ENCODE assay signal across 22 cellular contexts in the genomic region with DNA sequence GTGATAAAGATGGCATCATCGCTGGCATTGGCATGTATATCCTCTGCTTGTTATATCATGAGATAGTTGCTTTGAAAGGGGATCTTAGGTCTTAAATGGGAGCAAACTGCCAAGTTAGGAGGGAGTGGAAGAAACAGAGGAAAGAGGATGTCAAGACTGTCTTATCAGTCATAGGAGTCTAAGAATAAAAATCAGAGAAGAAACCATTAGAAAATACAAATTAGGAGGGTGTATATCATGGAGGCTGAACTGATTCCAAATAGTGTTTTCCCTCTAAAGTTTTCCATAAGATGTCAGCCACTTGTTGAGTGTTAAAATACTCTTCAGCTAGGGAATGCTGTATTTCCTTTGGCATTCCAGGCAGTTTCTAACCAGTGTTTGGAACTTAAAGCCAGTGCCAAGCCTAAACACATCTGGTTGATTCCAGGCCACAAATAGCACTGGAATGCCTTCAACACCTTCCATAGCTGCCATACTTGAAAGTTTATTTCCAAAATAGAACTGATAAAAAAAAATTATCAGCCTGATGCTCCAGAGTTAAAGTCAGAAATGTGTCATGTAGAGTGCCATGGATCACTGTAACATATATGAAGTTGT.
A peak's percentile ranks its signal among the peaks of the same experiment; 100 is the strongest.
DNase-seq lines count a peak whose midpoint lies in the region; ATAC-seq and TF ChIP-seq lines count a peak whose summit lies in the region.
"Had no signal": no experiment of that assay in that cellular context is flagged by ENCODE, and none has a peak within 500 bp of the region (broad histone marks: within the 10 kb centered on the region; RNA-seq: fewer than 3 reads in every experiment).

No MANE protein-coding gene starts in this region.

- H3K27ac Mint-ChIP-seq in GM23338 = no peak overlapping the region
- H3K27ac Mint-ChIP-seq in nephron progenitor cell = no peak overlapping the region
- H3K27ac Mint-ChIP-seq: activated CD4-positive, alpha-beta T cell treated with anti-CD3 and anti-CD28 coated beads for 36 hours; activated CD8-positive, alpha-beta T cell treated with anti-CD3 and anti-CD28 coated beads, Interleukin-2, amount 10 ng/mL, durations not matched to agents 7 days and 5 days; activated naive CD8-positive, alpha-beta T cell treated with anti-CD3 and anti-CD28 coated beads for 36 hours; CD8-positive, alpha-beta T cell; stimulated activated naive B cell treated with anti-CD40 and anti-IgM and Interleukin-4, amounts not matched to agents 10 μg/mL and 1 μg/mL and 100 μg/mL, for 72 hours had no signal

- H2AFZ ChIP-seq in GM23338 (no peak overlapping the region), Karpas-422 (ENCODE audit: low read length) (no peak overlapping the region)

- no peak overlapping the region for H3K9ac ChIP-seq in Karpas-422 (ENCODE audit: low read length)

- H3K36me3 ChIP-seq in GM23338 (ENCODE audit: insufficient read depth) = no peaks in the 10 kb centered on the region
- peaks cover 0 to 93% (median 55%) of the 10 kb centered on the region in 9 donors for H3K36me3 ChIP-seq in heart left ventricle
- H3K36me3 ChIP-seq in thoracic aorta = peaks cover 13% of the 10 kb centered on the region
- H3K36me3 ChIP-seq in Karpas-422 (ENCODE audit: insufficient read depth, low read length) = no peaks in the 10 kb centered on the region

- intact Hi-C loops in heart left ventricle (cut with DNase I) = loop anchor here in 2 of 10 donors (1.0 to 2.0 kb wide), 2 partner anchors 58 kb away; a partner anchor contains a TSS

- 50 to 54% (median 51%) methylated on average over 1 of the region's 1 CpG for WGBS in heart left ventricle, 4 donors

- H3K27ac ChIP-seq in GM23338 (ENCODE audit: low read depth) = no peak overlapping the region
- H3K27ac ChIP-seq in heart left ventricle = peak overlapping the region in 8 of 12 donors; percentile 13 to 58 (median 36)
- peak overlapping the region; percentile 44 to 48 for H3K27ac ChIP-seq in thoracic aorta
- H3K27ac ChIP-seq in Karpas-422 (ENCODE audit: low read length) = no peak overlapping the region
- H3K27ac ChIP-seq: testis had no signal

- H3K27me3 Mint-ChIP-seq in GM23338 (ENCODE audit: insufficient read depth, low read depth, poor library complexity) = peaks cover 2% of the 10 kb centered on the region
- no peaks in the 10 kb centered on the region for H3K27me3 Mint-ChIP-seq in nephron progenitor cell (ENCODE audit: low read depth, poor library complexity)
- H3K27me3 Mint-ChIP-seq: activated CD4-positive, alpha-beta T cell treated with anti-CD3 and anti-CD28 coated beads for 36 hours; activated naive CD8-positive, alpha-beta T cell treated with anti-CD3 and anti-CD28 coated beads for 36 hours; stimulated activated naive B cell treated with anti-CD40 and anti-IgM and Interleukin-4, amounts not matched to agents 10 μg/mL and 1 μg/mL and 100 μg/mL, for 72 hours had no signal

- in situ Hi-C loops in astrocyte of the spinal cord (cut with HindIII; ENCODE audit: low sequenced_read_pairs) = no loop called here

- ATAC-seq in GM23338 (no peak), heart left ventricle (peak; percentile 52 to 76 (median 67)), thoracic aorta (ENCODE audit: insufficient number of reproducible peaks, low FRiP score, low read depth) (peak; percentile 56), HG02798 (IDR thresholded peaks at IDR 0.05; ENCODE audit: poor library complexity, unreplicated experiment) (no peak), GM21381 (IDR thresholded peaks at IDR 0.05; ENCODE audit: unreplicated experiment) (no peak)
- ATAC-seq: activated CD4-positive, alpha-beta T cell treated with anti-CD3 and anti-CD28 coated beads for 36 hours; activated CD8-positive, alpha-beta T cell treated with anti-CD3 and anti-CD28 coated beads, Interleukin-2, amount 10 ng/mL, durations not matched to agents 7 days and 5 days; CD8-positive, alpha-beta T cell; sciatic nerve; stimulated activated naive B cell treated with anti-CD40 and anti-IgM and Interleukin-4, amounts not matched to agents 10 μg/mL and 1 μg/mL and 100 μg/mL, for 72 hours had no signal

- H4K20me1 ChIP-seq in GM23338 (replicated peaks; ENCODE audit: insufficient read depth) (no peaks in the 10 kb centered on the region), Karpas-422 (ENCODE audit: insufficient read depth, low read depth, low read length) (no peaks in the 10 kb centered on the region)

- H3K27me3 ChIP-seq in GM23338 (ENCODE audit: insufficient read depth) = peaks cover 39% of the 10 kb centered on the region
- H3K27me3 ChIP-seq in heart left ventricle = no peaks in the 10 kb centered on the region
- no peaks in the 10 kb centered on the region for H3K27me3 ChIP-seq in thoracic aorta (replicated peaks; ENCODE audit: insufficient read depth)
- no peaks in the 10 kb centered on the region for H3K27me3 ChIP-seq in Karpas-422 (ENCODE audit: low read length)
- H3K27me3 ChIP-seq: testis had no signal

- H3K4me1 ChIP-seq in GM23338 (ENCODE audit: insufficient read depth) (peaks cover 8% of the 10 kb centered on the region; the same call in 1 of the 2 replicates), heart left ventricle (peaks cover 0 to 24% (median 5%) of the 10 kb centered on the region in 12 donors), thoracic aorta (ENCODE audit: control insufficient read depth in 1 of 2, low read depth in 2 of 2) (peaks cover 4 to 20% of the 10 kb centered on the region in 2 donors), Karpas-422 (ENCODE audit: low read length) (no peaks in the 10 kb centered on the region)

- H3K4me3 Mint-ChIP-seq in GM23338 (no peak overlapping the region), nephron progenitor cell (no peak overlapping the region)
- H3K4me3 Mint-ChIP-seq: activated CD4-positive, alpha-beta T cell treated with anti-CD3 and anti-CD28 coated beads for 36 hours; activated CD8-positive, alpha-beta T cell treated with anti-CD3 and anti-CD28 coated beads, Interleukin-2, amount 10 ng/mL, durations not matched to agents 7 days and 5 days; activated naive CD8-positive, alpha-beta T cell treated with anti-CD3 and anti-CD28 coated beads for 36 hours; CD8-positive, alpha-beta T cell; stimulated activated naive B cell treated with anti-CD40 and anti-IgM and Interleukin-4, amounts not matched to agents 10 μg/mL and 1 μg/mL and 100 μg/mL, for 72 hours had no signal

- peak overlapping the region; percentile 56; the same call in 1 of the 2 replicates for H3K4me3 ChIP-seq in GM23338
- no peak overlapping the region for H3K4me3 ChIP-seq in astrocyte of the spinal cord (ENCODE audit: low read depth, low read length)
- H3K4me3 ChIP-seq in heart left ventricle = no peak overlapping the region
- no peak overlapping the region for H3K4me3 ChIP-seq in thoracic aorta
- no peak overlapping the region for H3K4me3 ChIP-seq in Karpas-422 (ENCODE audit: low read length)

- TF ChIP-seq POLR2A in heart left ventricle (IDR thresholded peaks at IDR 0.05) = no peak

- TF ChIP-seq CTCF in GM23338 (conservative IDR thresholded peaks at IDR 0.05; ENCODE audit: low read depth in 2 of 2) (no peak), astrocyte of the spinal cord (IDR thresholded peaks at IDR 0.05; ENCODE audit: low read depth, low read length) (no peak), heart left ventricle (IDR thresholded peaks at IDR 0.05) (no peak), thoracic aorta (IDR thresholded peaks at IDR 0.05) (no peak), nephron progenitor cell (IDR thresholded peaks at IDR 0.05) (no peak)

- H3K79me2 ChIP-seq in GM23338 (replicated peaks; ENCODE audit: insufficient read depth) = no peaks in the 10 kb centered on the region
- no peaks in the 10 kb centered on the region for H3K79me2 ChIP-seq in Karpas-422 (ENCODE audit: low read length)

- H3F3A ChIP-seq in GM23338 (replicated peaks; ENCODE audit: low read depth) = peaks cover 5% of the 10 kb centered on the region; the same call in 1 of the 2 replicates

- H3K4me2 ChIP-seq in GM23338 (peak overlapping the region; percentile 77), Karpas-422 (ENCODE audit: low read depth, low read length, poor library complexity, severe bottlenecking) (no peak overlapping the region)

- H3K4me1 Mint-ChIP-seq in GM23338 (0 out of 3 replicates have a peak, but pooled peaks cover 2% of the 10 kb centered on the region), nephron progenitor cell (no peaks in the 10 kb centered on the region)
- H3K4me1 Mint-ChIP-seq: activated CD4-positive, alpha-beta T cell treated with anti-CD3 and anti-CD28 coated beads for 36 hours; stimulated activated naive B cell treated with anti-CD40 and anti-IgM and Interleukin-4, amounts not matched to agents 10 μg/mL and 1 μg/mL and 100 μg/mL, for 72 hours had no signal

- H3K9me2 ChIP-seq in GM23338 (ENCODE audit: insufficient read depth) (no peaks in the 10 kb centered on the region), Karpas-422 (replicated peaks; ENCODE audit: insufficient read depth, low read length) (no peaks in the 10 kb centered on the region)

- DNase-seq in GM23338 (ENCODE audit: low spot score) (no peak), astrocyte of the spinal cord (ENCODE audit: low read depth, low spot score) (peak; percentile 50), heart left ventricle (no peak), thoracic aorta (ENCODE audit: low spot score) (no peak), nephron progenitor cell (no peak), Karpas-422 (no peak)
- DNase-seq: activated CD4-positive, alpha-beta T cell treated with anti-CD3 and anti-CD28 coated beads for 36 hours; activated CD8-positive, alpha-beta T cell treated with anti-CD3 and anti-CD28 coated beads, Interleukin-2, amount 10 ng/mL, durations not matched to agents 7 days and 5 days; activated naive CD8-positive, alpha-beta T cell treated with anti-CD3 and anti-CD28 coated beads for 36 hours; aorta; CD8-positive, alpha-beta T cell; H7; head of caudate nucleus; NCI-H1436 treated with DMSO at 0.1 percent for 48 hours; NCI-H446 treated with DMSO at 0.1 percent for 48 hours; NCI-H82; stimulated activated CD4-positive, alpha-beta T cell treated with anti-CD3 and anti-CD28 coated beads, Interleukin-4, amount 100 ng/mL, for 4 hours; stimulated activated naive B cell treated with anti-CD40 and anti-IgM and Interleukin-4, amounts not matched to agents 10 μg/mL and 1 μg/mL and 100 μg/mL, for 72 hours; testis had no signal

- H3K9me3 Mint-ChIP-seq in GM23338 (no peaks in the 10 kb centered on the region), nephron progenitor cell (no peaks in the 10 kb centered on the region)
- H3K9me3 Mint-ChIP-seq: activated naive CD8-positive, alpha-beta T cell treated with anti-CD3 and anti-CD28 coated beads for 36 hours; CD8-positive, alpha-beta T cell; stimulated activated naive B cell treated with anti-CD40 and anti-IgM and Interleukin-4, amounts not matched to agents 10 μg/mL and 1 μg/mL and 100 μg/mL, for 72 hours had no signal

- H3K9me3 ChIP-seq in heart left ventricle (no peaks in the 10 kb centered on the region), thoracic aorta (no peaks in the 10 kb centered on the region), Karpas-422 (ENCODE audit: low read length) (no peaks in the 10 kb centered on the region)
- H3K9me3 ChIP-seq: testis had no signal

- H3K36me3 Mint-ChIP-seq in GM23338 (ENCODE audit: low read depth) (no peaks in the 10 kb centered on the region), nephron progenitor cell (ENCODE audit: low read depth) (peaks cover 17% of the 10 kb centered on the region)

TF ChIP-seq in GM23338, 12 proteins besides CTCF, POLR2A, EP300 and RAD21 (continues in another document):
- TF ChIP-seq EZH2phosphoT487 (IDR thresholded peaks at IDR 0.05; ENCODE audit: unreplicated experiment) (no peak), JUNB (IDR thresholded peaks at IDR 0.05; ENCODE audit: unreplicated experiment) (no peak), POLR2AphosphoS5 (IDR thresholded peaks at IDR 0.05; ENCODE audit: low read depth) (no peak)

Comparison
In these comparisons a context has a peak if more than half of its experiments do, and no peak if none do; other contexts are left out.
1. ATAC-seq: peak in heart left ventricle (4 of 4) and thoracic aorta (single experiment); none in GM23338 (single experiment), HG02798 (single experiment) and GM21381 (single experiment).
2. H3K27ac ChIP-seq: peak in heart left ventricle (8 of 12) and thoracic aorta (2 of 2); none in GM23338 (single experiment) and Karpas-422 (single experiment).